In genomic region chr16:11962978-11963377, GRCh38 we compare ENCODE assay signal across 10 cellular contexts. TPM values are rescaled to one million over a fixed set of nuclear protein-coding genes. Genes with fewer than 3 reads are reported as not detected.
"Had no signal": no experiment of that assay in that cellular context is flagged by ENCODE, and none has a peak within 500 bp of the region (broad histone marks: within the 10 kb centered on the region; RNA-seq: fewer than 3 reads in every experiment).

No MANE protein-coding gene starts in this region.

RNA-seq across cellular contexts. Expression of gene TNFRSF17, which starts 2.0 kb away (rescaled TPM):
- total RNA-seq: dorsolateral prefrontal cortex, gastrocnemius medialis, glomerular endothelial cell, mesothelial cell of epicardium, osteoblast, right atrium auricular region, sciatic nerve, smooth muscle cell had no signal
- polyA plus RNA-seq: keratinocyte; naive thymus-derived CD4-positive, alpha-beta T cell; smooth muscle cell had no signal
